1 cellular context compared by ENCODE assay signal in genomic region chr6:137811121-137811911, GRCh38.
A peak's percentile ranks its signal among the peaks of the same experiment; 100 is the strongest.
TF ChIP-seq lines count a peak whose summit lies in the region.

No MANE protein-coding gene starts in this region.

TF ChIP-seq in HepG2, 621 proteins besides CTCF, POLR2A, EP300 and RAD21 (continued from another document and continues in another):
- TF ChIP-seq ZGPAT (CRISPR knock-in tag; IDR thresholded peaks at IDR 0.05) (no peak), CEBPG (CRISPR knock-in tag; IDR thresholded peaks at IDR 0.05) (peak; percentile 55), RORA (CRISPR knock-in tag; IDR thresholded peaks at IDR 0.05) (no peak), ZNF10 (CRISPR knock-in tag; IDR thresholded peaks at IDR 0.05; ENCODE audit: borderline replicate concordance, low read depth) (no peak), ZNF383 (CRISPR knock-in tag; IDR thresholded peaks at IDR 0.05; ENCODE audit: borderline replicate concordance) (no peak), ZUFSP (CRISPR knock-in tag; IDR thresholded peaks at IDR 0.05; ENCODE audit: borderline replicate concordance) (no peak), CHD2 (IDR thresholded peaks at IDR 0.05; ENCODE audit: low read depth, low read length) (no peak), CBX2 (IDR thresholded peaks at IDR 0.05; ENCODE audit: low read depth, low read length) (no peak), CBX2 (CRISPR knock-in tag; IDR thresholded peaks at IDR 0.05; ENCODE audit: low read depth) (no peak), CENPX (CRISPR knock-in tag; IDR thresholded peaks at IDR 0.05) (no peak), YEATS4 (CRISPR knock-in tag; IDR thresholded peaks at IDR 0.05; ENCODE audit: borderline replicate concordance) (0 out of 2 replicates have a peak, but pooled peaks have one; percentile 44), TRIM24 (CRISPR knock-in tag; IDR thresholded peaks at IDR 0.05) (peak; percentile 48; the same call in 1 of the 2 replicates), GATAD1 (CRISPR knock-in tag; IDR thresholded peaks at IDR 0.05) (peak; percentile 57; the same call in 1 of the 2 replicates), NBN (conservative IDR thresholded peaks at IDR 0.05) (no peak), TBP (CRISPR knock-in tag; IDR thresholded peaks at IDR 0.05) (no peak), ZNF652 (CRISPR knock-in tag; IDR thresholded peaks at IDR 0.05; ENCODE audit: borderline replicate concordance, low read depth) (peak; percentile 38; the same call in 1 of the 2 replicates), KMT2A (CRISPR knock-in tag; IDR thresholded peaks at IDR 0.05) (0 out of 2 replicates have a peak, but pooled peaks have one; percentile 4), NFIC (IDR thresholded peaks at IDR 0.05; ENCODE audit: low read length) (no peak; the same call in 1 of the 2 replicates), DNMT1 (CRISPR knock-in tag; IDR thresholded peaks at IDR 0.05) (no peak), ZNF547 (CRISPR knock-in tag; IDR thresholded peaks at IDR 0.05) (peak; percentile 39), SCMH1 (CRISPR knock-in tag; IDR thresholded peaks at IDR 0.05; ENCODE audit: borderline replicate concordance) (no peak), ZC3H13 (CRISPR knock-in tag; IDR thresholded peaks at IDR 0.05) (no peak), HDAC1 (CRISPR knock-in tag; IDR thresholded peaks at IDR 0.05) (peak; percentile 47), ZNF577 (CRISPR knock-in tag; IDR thresholded peaks at IDR 0.05; ENCODE audit: borderline replicate concordance, low read depth) (no peak), HDAC6 (IDR thresholded peaks at IDR 0.05; ENCODE audit: low read depth, low read length) (no peak), TCF12 (IDR thresholded peaks at IDR 0.05) (no peak), TCF12 (CRISPR knock-in tag; IDR thresholded peaks at IDR 0.05) (no peak), ZNF326 (CRISPR knock-in tag; IDR thresholded peaks at IDR 0.05; ENCODE audit: borderline replicate concordance) (no peak), ZNF318 (CRISPR knock-in tag; IDR thresholded peaks at IDR 0.05) (no peak), FOXP1 (IDR thresholded peaks at IDR 0.05) (no peak), FOXP1 (CRISPR knock-in tag; IDR thresholded peaks at IDR 0.05) (peak; percentile 50; the same call in 1 of the 2 replicates), ZNF616 (CRISPR knock-in tag; IDR thresholded peaks at IDR 0.05; ENCODE audit: low read depth) (no peak), E2F2 (CRISPR knock-in tag; IDR thresholded peaks at IDR 0.05; ENCODE audit: borderline replicate concordance) (no peak), ZBTB10 (CRISPR knock-in tag; IDR thresholded peaks at IDR 0.05; ENCODE audit: borderline replicate concordance) (no peak), ZSCAN20 (CRISPR knock-in tag; IDR thresholded peaks at IDR 0.05; ENCODE audit: borderline replicate concordance) (0 out of 2 replicates have a peak, but pooled peaks have one; percentile 56), FOSL2 (CRISPR knock-in tag; IDR thresholded peaks at IDR 0.05) (peak; percentile 98), ZNF781 (CRISPR knock-in tag; IDR thresholded peaks at IDR 0.05; ENCODE audit: borderline replicate concordance, not compliant biosample characterization) (no peak), TP53 (CRISPR knock-in tag; conservative IDR thresholded peaks at IDR 0.05) (no peak), ZNF280B (CRISPR knock-in tag; IDR thresholded peaks at IDR 0.05; ENCODE audit: borderline replicate concordance) (no peak), MAFG (CRISPR knock-in tag; IDR thresholded peaks at IDR 0.05) (no peak)
